ENCODE assay signal across 26 cellular contexts in genomic region chr12:46603776-46604456, GRCh38.
"Had no signal": no experiment of that assay in that cellular context is flagged by ENCODE, and none has a peak within 500 bp of the region (broad histone marks: within the 10 kb centered on the region; RNA-seq: fewer than 3 reads in every experiment).

No MANE protein-coding gene starts in this region.

- DNase-seq: hypothalamus; immature natural killer cell; left ventricle myocardium inferior; midbrain; mucosa of descending colon; naive thymus-derived CD4-positive, alpha-beta T cell; nucleus accumbens; pancreas; retina; right cardiac atrium; stimulated activated CD4-positive, alpha-beta T cell treated with anti-CD3 and anti-CD28 coated beads, Interleukin-12 subunit alpha, Interleukin-12 subunit beta, amount 100 ng/mL, for 4 hours; stimulated activated CD4-positive, alpha-beta T cell treated with anti-CD3 and anti-CD28 coated beads, Interleukin-15, amount 100 ng/mL, for 24 hours; stimulated activated CD4-positive, alpha-beta T cell treated with anti-CD3 and anti-CD28 coated beads, Interleukin-2, amount 100 ng/mL, for 24 hours; stimulated activated CD4-positive, alpha-beta T cell treated with anti-CD3 and anti-CD28 coated beads, Interleukin-4, amount 100 ng/mL, for 1 hour; stimulated activated naive B cell treated with anti-CD40 and anti-IgM and Interleukin-4, amounts not matched to agents 10 μg/mL and 1 μg/mL and 100 μg/mL, for 72 hours; stimulated activated naive CD8-positive, alpha-beta T cell treated with anti-CD3 and anti-CD28 coated beads, Interleukin-15, Interleukin-2, amounts not matched to agents 100 U/mL and 50 U/mL, for 24 hours; stomach; testis; thyroid gland; trophoblast cell; upper lobe of right lung had no signal

- H3K4me1 ChIP-seq: left ventricle myocardium inferior, prostate gland, testis had no signal

- H3K36me3 ChIP-seq: left ventricle myocardium inferior, pancreas, prostate gland, stomach, thyroid gland, upper lobe of right lung had no signal

- H3K4me3 ChIP-seq: left ventricle myocardium inferior, lung, mucosa of descending colon, pancreas, prostate gland, skin epidermis, stomach, testis, thyroid gland, upper lobe of right lung had no signal

- H3K9me3 ChIP-seq: mucosa of descending colon, pancreas, prostate gland, testis, thyroid gland, upper lobe of right lung had no signal

- H3K27ac ChIP-seq: left ventricle myocardium inferior, pancreas, prostate gland, skin epidermis, stomach, testis, thyroid gland, upper lobe of right lung had no signal

- H3K27me3 ChIP-seq: pancreas, stomach, testis, thyroid gland, upper lobe of right lung had no signal

- ATAC-seq: mucosa of descending colon; naive thymus-derived CD4-positive, alpha-beta T cell; natural killer cell treated with Interleukin-12 subunit alpha and Interleukin-12 subunit beta and Interleukin-15 and Interleukin-18, amount 100 ng/mL, for 72 hours; pancreas; right cardiac atrium; sciatic nerve; stimulated activated naive B cell treated with anti-CD40 and anti-IgM and Interleukin-4, amounts not matched to agents 10 μg/mL and 1 μg/mL and 100 μg/mL, for 72 hours; stimulated activated naive CD8-positive, alpha-beta T cell treated with anti-CD3 and anti-CD28 coated beads, Interleukin-15, Interleukin-2, amounts not matched to agents 100 U/mL and 50 U/mL, for 24 hours; upper lobe of right lung had no signal
